In genomic region chr1:205020466-205020865, GRCh38 we compare ENCODE assay signal across 25 cellular contexts. TPM values are rescaled to one million over a fixed set of nuclear protein-coding genes. Genes with fewer than 3 reads are reported as not detected.
DNase-seq lines count a peak whose midpoint lies in the region; ATAC-seq lines count a peak whose summit lies in the region.
"Had no signal": no experiment of that assay in that cellular context is flagged by ENCODE, and none has a peak within 500 bp of the region (broad histone marks: within the 10 kb centered on the region; RNA-seq: fewer than 3 reads in every experiment).

No MANE protein-coding gene starts in this region.

- H3K4ac ChIP-seq in neuronal stem cell (ENCODE audit: low read length) = no peak overlapping the region

- peaks cover 0 to 62% (median 0%) of the 10 kb centered on the region in 3 experiments for H3K27me3 ChIP-seq in neuronal stem cell (ENCODE audit: control insufficient read depth in 3 of 3, insufficient read depth in 3 of 3, low read depth in 1 of 3, low read length in 3 of 3)

- no peak overlapping the region for H3K4me3 ChIP-seq in neuronal stem cell (ENCODE audit: low read length in 2 of 2)
- H3K4me3 ChIP-seq: A549, GM23338 had no signal

- peak overlapping the region; percentile 4 for H3K27ac ChIP-seq in cingulate gyrus (ENCODE audit: low read depth, low read length)
- H3K27ac ChIP-seq in neuronal stem cell (replicated peaks; ENCODE audit: low read length) = no peak overlapping the region
- H3K27ac ChIP-seq: A549, RWPE1 had no signal

- H3K23ac ChIP-seq in neuronal stem cell (ENCODE audit: low read depth, low read length, poor library complexity) = peak overlapping the region; percentile 11

- no peak overlapping the region for H3K9ac ChIP-seq in neuronal stem cell (ENCODE audit: low read depth, low read length, poor library complexity)

- ATAC-seq in GM18861 (IDR thresholded peaks at IDR 0.05; ENCODE audit: unreplicated experiment) = no peak
- ATAC-seq in HG02571 (IDR thresholded peaks at IDR 0.05; ENCODE audit: unreplicated experiment) = no peak
- ATAC-seq: A549, GM23338, Panc1, T-cell had no signal

- no peak overlapping the region for H2BK5ac ChIP-seq in neuronal stem cell (ENCODE audit: low read length)

- no peak overlapping the region for H2AFZ ChIP-seq in neuronal stem cell (ENCODE audit: low read length)
- H2AFZ ChIP-seq: GM23338 had no signal

- no CpG with 5 or more reads among the region's 9 CpGs for WGBS in neuronal stem cell (ENCODE audit: extremely low coverage in 2 of 2, insufficient read length in 2 of 2, insufficient replicate concordance in 1 of 2), 2 donors

- peak; percentile 58 for DNase-seq in Ammon's horn (ENCODE audit: low spot score)
- peak; percentile 20 for DNase-seq in NCI-H69 (lab: John Stamatoyannopoulos, UW)
- DNase-seq in neuronal stem cell (ENCODE audit: low spot score) = no peak
- DNase-seq in cortex of kidney (lab: John Stamatoyannopoulos, UW) = no peak
- DNase-seq: AML-193; Caco-2; CD4-positive, alpha-beta memory T cell; DMS79 treated with DMSO at 0.1 percent for 48 hours; HCEC 1CT; Karpas-422; NCI-H1092; NCI-H1436 treated with DMSO at 0.1 percent for 48 hours; NCI-H187 treated with DMSO at 0.1 percent for 48 hours; NCI-H524 treated with DMSO at 0.1 percent for 48 hours; NCI-H82; SHP77; T-cell had no signal

- H3K9me3 ChIP-seq in neuronal stem cell (replicated peaks in 1 of 2; ENCODE audit: control insufficient read depth in 2 of 2, insufficient read depth in 1 of 2, low read depth in 1 of 2, low read length in 2 of 2) = peaks cover 0 to 2% of the 10 kb centered on the region in 2 donors
- H3K9me3 ChIP-seq: A549, Caco-2 had no signal

- no peak overlapping the region for H2BK120ac ChIP-seq in neuronal stem cell (ENCODE audit: low read depth, low read length)

- H2BK15ac ChIP-seq in neuronal stem cell (ENCODE audit: low read length) = no peak overlapping the region

- H3K79me1 ChIP-seq in neuronal stem cell (ENCODE audit: low read depth, low read length) = peaks cover 2% of the 10 kb centered on the region

- H3K4me1 ChIP-seq in neuronal stem cell (ENCODE audit: control insufficient read depth in 2 of 2, insufficient read depth in 1 of 2, low read depth in 1 of 2, low read length in 2 of 2) = peaks cover 0 to 6% of the 10 kb centered on the region in 2 donors
- H3K4me1 ChIP-seq: A549, Caco-2 had no signal

- no peak overlapping the region for H3K14ac ChIP-seq in neuronal stem cell (ENCODE audit: low read length)

- peak overlapping the region; percentile 22 for H2AK5ac ChIP-seq in neuronal stem cell (ENCODE audit: low read depth, low read length)

- H4K91ac ChIP-seq in neuronal stem cell (ENCODE audit: low read depth, low read length, poor library complexity) = no peak overlapping the region

- H3K4me2 ChIP-seq in neuronal stem cell (ENCODE audit: insufficient read depth, low read length, poor library complexity, severe bottlenecking) = no peak overlapping the region
- H3K4me2 ChIP-seq: A549, GM23338 had no signal

- H2BK12ac ChIP-seq in neuronal stem cell (ENCODE audit: low read length) = no peak overlapping the region

- no peaks in the 10 kb centered on the region for H3K36me3 ChIP-seq in neuronal stem cell (replicated peaks in 1 of 2; ENCODE audit: control insufficient read depth in 2 of 2, insufficient read depth in 2 of 2, low read length in 2 of 2)

- H3K18ac ChIP-seq in neuronal stem cell (ENCODE audit: low read length) = peak overlapping the region; percentile 15

- H4K8ac ChIP-seq in neuronal stem cell (ENCODE audit: low read depth, low read length) = no peak overlapping the region

RNA-seq across cellular contexts. Expression of gene CNTN2, which starts 22.5 kb away (rescaled TPM):
- 0.66 TPM for polyA plus RNA-seq in neuronal stem cell (2013, experiment 1 of 2)
- 0.66 TPM for polyA plus RNA-seq in neuronal stem cell (2013, experiment 2 of 2)
- polyA plus RNA-seq: A549; CD4-positive, alpha-beta memory T cell; IgD-negative memory B cell had no signal

Comparison
In these comparisons a context has a peak if more than half of its experiments do, and no peak if none do; other contexts are left out.
1. DNase-seq: peak in Ammon's horn (single experiment) and NCI-H69 (single experiment); none in neuronal stem cell (single experiment) and cortex of kidney (single experiment).